In the genomic region with DNA sequence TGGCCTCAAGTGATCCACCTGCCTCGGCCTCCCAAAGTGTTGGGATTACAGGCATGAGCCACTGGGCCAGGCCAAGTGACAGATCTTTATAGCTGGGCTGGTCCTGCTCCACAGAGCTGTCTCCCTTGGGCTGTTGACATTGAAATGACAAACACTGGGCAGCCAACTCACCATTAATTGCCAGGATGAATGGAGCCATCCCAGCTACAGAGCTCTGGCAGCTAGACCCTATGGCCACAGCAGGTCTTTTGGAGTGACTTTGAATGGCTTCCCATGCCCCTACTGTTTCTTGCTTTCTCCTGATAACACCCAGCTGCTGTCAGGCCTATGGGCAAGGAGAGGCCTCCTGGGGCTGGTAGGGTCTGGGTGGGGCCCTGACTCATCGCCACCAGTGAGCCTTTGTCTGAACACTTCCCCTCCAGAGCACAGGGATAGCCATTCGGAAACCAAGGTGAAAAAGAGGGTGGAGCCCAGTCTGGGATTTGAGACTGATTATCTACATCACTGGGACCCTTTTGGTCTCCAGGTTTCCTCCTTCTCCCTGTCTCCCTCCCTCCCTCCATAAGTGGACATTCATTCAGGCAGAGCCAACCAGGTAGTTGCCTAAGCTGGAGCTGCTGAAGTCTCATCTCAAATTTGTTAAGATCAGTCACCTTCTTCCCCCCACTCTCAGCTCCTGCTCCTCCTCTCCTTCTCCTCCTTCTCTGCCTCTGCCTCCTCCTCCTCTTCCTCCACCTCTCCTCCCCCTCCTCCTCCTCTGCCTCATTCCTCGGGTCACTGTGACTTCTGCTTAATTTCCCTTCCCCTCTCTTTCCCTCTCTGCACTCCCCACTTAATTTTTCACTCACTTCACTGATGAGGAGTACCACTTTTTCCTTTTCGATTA, we compare ENCODE assay signal across 7 cellular contexts. TPM values are rescaled to one million over a fixed set of nuclear protein-coding genes. Genes with fewer than 3 reads are reported as not detected.
DNase-seq lines count a peak whose midpoint lies in the region; ATAC-seq and TF ChIP-seq lines count a peak whose summit lies in the region.

No MANE protein-coding gene starts in this region.

- H3K36me3 ChIP-seq in OCI-LY3 (replicated peaks; ENCODE audit: low read depth, low read length) = no peaks in the 10 kb centered on the region
- H3K36me3 ChIP-seq in psoas muscle (ENCODE audit: insufficient read depth in 1 of 2, low read depth in 1 of 2) = no peaks in the 10 kb centered on the region

- H3K4me3 ChIP-seq in OCI-LY3 (ENCODE audit: low read length) (no peak overlapping the region), psoas muscle (no peak overlapping the region)

- intact Hi-C loops in psoas muscle (cut with DNase I) = no loop called here

- H3K4me1 ChIP-seq in OCI-LY3 (ENCODE audit: low read length) = peaks cover 66% of the 10 kb centered on the region
- peaks cover 16% of the 10 kb centered on the region for H3K4me1 ChIP-seq in psoas muscle

- peak overlapping the region; percentile 5; the same call in 1 of the 2 replicates for H3K9ac ChIP-seq in OCI-LY3 (ENCODE audit: low read length)

- no peak overlapping the region for H3K27ac ChIP-seq in OCI-LY3 (ENCODE audit: low read length)
- H3K27ac ChIP-seq in psoas muscle = peak overlapping the region; percentile 36

- no peaks in the 10 kb centered on the region for H3K79me2 ChIP-seq in OCI-LY3 (ENCODE audit: low read length)

- WGBS in psoas muscle, 3 donors = 60 to 75% (median 68%) methylated on average over 5 of the region's 5 CpGs

- H3K4me2 ChIP-seq in OCI-LY3 (ENCODE audit: low read length) = peak overlapping the region; percentile 22; the same call in 1 of the 2 replicates

- no peak overlapping the region for H2AFZ ChIP-seq in OCI-LY3 (ENCODE audit: low read depth, low read length)

- peak; percentile 27 for TF ChIP-seq POLR2A in erythroblast (IDR thresholded peaks at IDR 0.05; ENCODE audit: low read length)

- H3K9me3 ChIP-seq in OCI-LY3 (ENCODE audit: insufficient read depth, low read length) (no peaks in the 10 kb centered on the region), psoas muscle (no peaks in the 10 kb centered on the region)

- TF ChIP-seq CTCF in OCI-LY3 (IDR thresholded peaks at IDR 0.05; ENCODE audit: low read depth, low read length) = no peak
- no peak for TF ChIP-seq CTCF in psoas muscle (IDR thresholded peaks at IDR 0.05)

- H3K27me3 ChIP-seq in OCI-LY3 (ENCODE audit: low read depth, low read length) (peaks cover 34% of the 10 kb centered on the region), psoas muscle (ENCODE audit: insufficient read depth in 3 of 3, low read length in 2 of 3) (no peaks in the 10 kb centered on the region)

- no peaks in the 10 kb centered on the region for H4K20me1 ChIP-seq in OCI-LY3 (ENCODE audit: insufficient read depth, low read length)

- DNase-seq in HCEC 1CT (peak; percentile 21), erythroblast (lab: John Stamatoyannopoulos, UW) (peak; percentile 63 to 65), psoas muscle (no peak), NCI-H1694 (lab: John Stamatoyannopoulos, UW) (no peak), SHP77 treated with DMSO at 0.1 percent for 48 hours (lab: John Stamatoyannopoulos, UW) (no peak), HPDE6-E6E7 (ENCODE audit: extremely low spot score) (no peak)

- ATAC-seq in psoas muscle = peak; percentile 28 to 56 (median 38)

RNA-seq across cellular contexts. Expression of a gene that starts 34.0 kb away (rescaled TPM):
- total RNA-seq in psoas muscle = 100 to 1,000 TPM in 1 of 4 donors, 10 to 100 TPM in 3; 22.7 to 143 (median 77.0) TPM
- 10 to 100 TPM; 16.7 to 65.1 (median 33.5) TPM for polyA plus RNA-seq in psoas muscle

Comparison
In these comparisons a context has a peak if more than half of its experiments do, and no peak if none do; other contexts are left out.
1. DNase-seq: peak in HCEC 1CT (single experiment) and erythroblast (2 of 2); none in psoas muscle (0 of 2), NCI-H1694 (single experiment), SHP77 treated with DMSO at 0.1 percent for 48 hours (single experiment) and HPDE6-E6E7 (single experiment).